In the genomic region with DNA sequence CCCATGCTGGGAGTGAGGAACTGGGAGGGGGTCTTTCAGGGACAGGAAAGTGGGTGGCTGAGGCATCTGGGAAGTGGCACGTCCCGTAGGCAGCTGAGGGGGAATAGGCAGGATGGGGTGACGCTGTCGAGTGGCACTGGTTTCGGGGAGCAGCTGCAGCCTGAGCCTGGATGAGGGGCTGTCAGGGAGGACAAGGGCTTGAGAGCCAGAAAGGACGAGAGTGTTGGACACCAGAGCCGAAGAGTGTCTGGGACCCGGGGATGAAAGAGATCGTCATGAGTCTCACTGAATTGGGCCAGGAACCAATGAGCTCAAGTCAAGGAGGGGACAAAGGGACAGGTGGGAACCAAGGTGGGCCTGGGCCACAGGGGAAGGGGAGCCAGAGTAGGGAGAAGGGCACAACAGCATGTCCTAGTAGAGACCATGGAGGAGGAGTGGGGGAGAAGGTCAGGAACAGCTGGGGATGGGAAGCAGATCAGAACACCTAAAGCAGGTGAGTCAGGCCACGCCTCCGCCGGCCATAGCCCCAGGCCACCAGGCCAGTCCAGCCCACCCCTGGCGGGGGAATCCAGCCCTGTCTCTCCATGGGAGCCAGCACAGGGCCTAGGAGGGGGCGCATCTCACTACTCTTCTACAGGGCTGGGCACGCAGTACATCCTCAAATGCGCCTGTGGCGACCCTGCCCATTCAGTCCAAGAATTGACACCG, we compare ENCODE assay signal across 17 cellular contexts. TPM values are rescaled to one million over a fixed set of nuclear protein-coding genes. Genes with fewer than 3 reads are reported as not detected.
A peak's percentile ranks its signal among the peaks of the same experiment; 100 is the strongest.
DNase-seq lines count a peak whose midpoint lies in the region; ATAC-seq and TF ChIP-seq lines count a peak whose summit lies in the region.
"Had no signal": no experiment of that assay in that cellular context is flagged by ENCODE, and none has a peak within 500 bp of the region (broad histone marks: within the 10 kb centered on the region; RNA-seq: fewer than 3 reads in every experiment).

No MANE protein-coding gene starts in this region.

- peaks cover 60% of the 10 kb centered on the region for H3K4me1 Mint-ChIP-seq in nephron

- TF ChIP-seq POLR2A in tibial nerve (IDR thresholded peaks at IDR 0.05), result no peak

- no peaks in the 10 kb centered on the region for H3K27me3 ChIP-seq in right atrium auricular region
- no peaks in the 10 kb centered on the region for H3K27me3 ChIP-seq in tibial nerve
- H3K27me3 ChIP-seq: MG63 had no signal

- H3K9me3 Mint-ChIP-seq in nephron, result no peaks in the 10 kb centered on the region
- H3K9me3 Mint-ChIP-seq: stimulated activated naive CD8-positive, alpha-beta T cell treated with anti-CD3 and anti-CD28 coated beads, Interleukin-15, amount 100 ng/mL, for 72 hours had no signal

- intact Hi-C loops in cardiac septum (cut with DNase I), result no loop called here

- H3K27me3 Mint-ChIP-seq in nephron (ENCODE audit: low read depth), result peaks cover 5% of the 10 kb centered on the region

- peak; percentile 67 for DNase-seq in cardiac septum (ENCODE audit: low spot score)
- no peak for DNase-seq in right atrium auricular region (ENCODE audit: low spot score)
- peak; percentile 72 for DNase-seq in coronary artery (ENCODE audit: low spot score)
- DNase-seq in tibial nerve (ENCODE audit: low spot score in 2 of 2), result no peak
- DNase-seq in GM10266 (ENCODE audit: extremely low spot score), result no peak
- DNase-seq in A172 (ENCODE audit: low spot score), result no peak
- DNase-seq: activated CD4-positive, alpha-beta T cell treated with anti-CD3 and anti-CD28 coated beads for 36 hours; activated naive CD4-positive, alpha-beta T cell; COR-L47; MG63; NCI-H187 treated with DMSO at 0.1 percent for 48 hours; NCI-H446 treated with DMSO at 0.1 percent for 48 hours; stimulated activated naive CD8-positive, alpha-beta T cell treated with anti-CD3 and anti-CD28 coated beads, Interleukin-15, amount 100 ng/mL, for 72 hours had no signal

- no peak for TF ChIP-seq EP300 in tibial nerve (IDR thresholded peaks at IDR 0.05)

- TF ChIP-seq CTCF in right atrium auricular region (IDR thresholded peaks at IDR 0.05), result no peak
- no peak for TF ChIP-seq CTCF in coronary artery (IDR thresholded peaks at IDR 0.05)
- TF ChIP-seq CTCF in nephron (IDR thresholded peaks at IDR 0.05; ENCODE audit: unreplicated experiment in 3 of 3), result no peak
- no peak for TF ChIP-seq CTCF in tibial nerve (IDR thresholded peaks at IDR 0.05)
- no peak for TF ChIP-seq CTCF in GM10266 (IDR thresholded peaks at IDR 0.05; ENCODE audit: control insufficient read depth, insufficient read depth, low read depth, missing control alignments)

- no peak overlapping the region for H3K4me3 ChIP-seq in right atrium auricular region
- H3K4me3 ChIP-seq in coronary artery, result no peak overlapping the region
- no peak overlapping the region for H3K4me3 ChIP-seq in tibial nerve
- H3K4me3 ChIP-seq: MG63 had no signal

- H3K27ac Mint-ChIP-seq in nephron, result peak overlapping the region; percentile 64 to 94 (median 84)
- H3K27ac Mint-ChIP-seq: activated CD4-positive, alpha-beta T cell treated with anti-CD3 and anti-CD28 coated beads for 36 hours had no signal

- H3K27ac ChIP-seq in right atrium auricular region (peak overlapping the region in 1 of 2 donors; percentile 40), coronary artery (peak overlapping the region in 1 of 2 donors; percentile 82), tibial nerve (peak overlapping the region; percentile 36 to 95 (median 66))

- peaks cover 0 to 51% of the 10 kb centered on the region in 2 donors for H3K4me1 ChIP-seq in right atrium auricular region
- H3K4me1 ChIP-seq in tibial nerve, result peaks cover 0 to 83% (median 44%) of the 10 kb centered on the region in 4 donors

- H3K36me3 ChIP-seq in right atrium auricular region, result no peaks in the 10 kb centered on the region
- H3K36me3 ChIP-seq in tibial nerve, result no peaks in the 10 kb centered on the region
- H3K36me3 ChIP-seq: MG63 had no signal

- 60 to 61% methylated on average over 14 to 17 of the region's 18 CpGs for WGBS in tibial nerve, 2 donors

- no peaks in the 10 kb centered on the region for H3K9me3 ChIP-seq in right atrium auricular region
- H3K9me3 ChIP-seq in tibial nerve, result no peaks in the 10 kb centered on the region
- H3K9me3 ChIP-seq: MG63 had no signal

- no peaks in the 10 kb centered on the region for H3K36me3 Mint-ChIP-seq in nephron (ENCODE audit: low read depth)

- peak overlapping the region in 2 of 3 experiments; percentile 75 to 87 for H3K4me3 Mint-ChIP-seq in nephron
- H3K4me3 Mint-ChIP-seq: activated CD4-positive, alpha-beta T cell treated with anti-CD3 and anti-CD28 coated beads for 36 hours; stimulated activated naive CD8-positive, alpha-beta T cell treated with anti-CD3 and anti-CD28 coated beads, Interleukin-15, amount 100 ng/mL, for 72 hours had no signal

- ATAC-seq in HG03139 (IDR thresholded peaks at IDR 0.05; ENCODE audit: unreplicated experiment), result no peak
- ATAC-seq: activated CD4-positive, alpha-beta T cell treated with anti-CD3 and anti-CD28 coated beads for 36 hours; HCT116; left colon; stimulated activated naive CD8-positive, alpha-beta T cell treated with anti-CD3 and anti-CD28 coated beads, Interleukin-15, amount 100 ng/mL, for 72 hours had no signal

RNA-seq across cellular contexts. Expression of gene RAB3IL1, which starts 4.2 kb away (rescaled TPM):
- total RNA-seq in cardiac septum, result 9.4 TPM
- total RNA-seq in right atrium auricular region, result 10 to 100 TPM in 1 of 2 donors, 1 to 10 TPM in 1; 4.3 to 16.8 TPM
- total RNA-seq in tibial nerve, result 100 to 1,000 TPM in 1 of 4 donors, 10 to 100 TPM in 3; 58.8 to 127 (median 71.1) TPM
- total RNA-seq in A172 (2014; rRNA removed; shearing (Covaris generic)), result 2.4 and 8.5 TPM in 2 replicates

RNA-seq across cellular contexts. Expression of gene FADS3, which starts 21.8 kb away (rescaled TPM):
- total RNA-seq in cardiac septum, result 126 TPM
- 10 to 100 TPM; 48.7 to 93.0 TPM for total RNA-seq in right atrium auricular region
- total RNA-seq in tibial nerve, result 100 to 1,000 TPM; 135 to 327 (median 205) TPM
- total RNA-seq in A172 (2014; rRNA removed; shearing (Covaris generic)), result 139 and 190 TPM in 2 replicates

RNA-seq across cellular contexts. Expression of gene BEST1, which starts 37.0 kb away (rescaled TPM):
- total RNA-seq in cardiac septum (1.1 TPM), right atrium auricular region (1 to 10 TPM; 1.3 to 4.7 TPM), tibial nerve (10 to 100 TPM; 33.2 to 53.2 (median 45.7) TPM)
- total RNA-seq in A172 (2014; rRNA removed; shearing (Covaris generic)), result 0.79 and 1.00 TPM in 2 replicates

RNA-seq across cellular contexts. Expression of gene FTH1, which starts 54.3 kb away (rescaled TPM):
- 3,174 TPM for total RNA-seq in cardiac septum
- 1,000 to 10,000 TPM; 2,265 to 2,787 TPM for total RNA-seq in right atrium auricular region
- 1,000 to 10,000 TPM; 3,872 to 5,003 (median 4,779) TPM for total RNA-seq in tibial nerve
- total RNA-seq in A172 (2014; rRNA removed; shearing (Covaris generic)), result 511 and 651 TPM in 2 replicates

Comparison
In these comparisons a context has a peak if more than half of its experiments do, and no peak if none do; other contexts are left out.
1. DNase-seq: peak in cardiac septum (single experiment) and coronary artery (single experiment); none in right atrium auricular region (single experiment), tibial nerve (0 of 2), GM10266 (single experiment) and A172 (single experiment).
2. RNA of gene BEST1, which starts 37.0 kb away (total RNA-seq): 33.2 to 53.2 TPM in tibial nerve; 1.3 to 4.7 TPM in right atrium auricular region, 1.1 TPM in cardiac septum (single experiment) and 0.79 to 1.00 TPM in A172; every median in the first group is over 4 times any median in the second.